ENCODE assay signal across 13 cellular contexts in genomic region chr13:49629196-49629938, GRCh38. TPM values are rescaled to one million over a fixed set of nuclear protein-coding genes. Genes with fewer than 3 reads are reported as not detected.
DNase-seq lines count a peak whose midpoint lies in the region; ATAC-seq and TF ChIP-seq lines count a peak whose summit lies in the region.
"Had no signal": no experiment of that assay in that cellular context is flagged by ENCODE, and none has a peak within 500 bp of the region (broad histone marks: within the 10 kb centered on the region; RNA-seq: fewer than 3 reads in every experiment).

No MANE protein-coding gene starts in this region.

- peaks cover 10% of the 10 kb centered on the region; the same call in 1 of the 2 replicates for H3F3A ChIP-seq in DOHH2 (ENCODE audit: control insufficient read depth, insufficient read depth)

- no peak for TF ChIP-seq POLR2A in sigmoid colon (IDR thresholded peaks at IDR 0.05)

- DNase-seq in activated B cell treated with CpG ODN at 0.5 μM for 24 hours = no peak
- no peak for DNase-seq in memory B cell (ENCODE audit: low spot score in 2 of 2)
- DNase-seq in sigmoid colon = no peak
- DNase-seq in cortex of kidney (lab: John Stamatoyannopoulos, UW) = no peak
- DNase-seq in hypothalamus (lab: John Stamatoyannopoulos, UW) = no peak
- DNase-seq: activated T-cell treated with anti-CD3 and anti-CD28 coated beads, Interleukin-2, amount 50 U/mL, for 24 hours; KG1; NCI-H2029; SJCRH30 had no signal

- H3K27ac Mint-ChIP-seq in activated B cell treated with CpG ODN at 0.5 μM for 24 hours (peak overlapping the region; percentile 98), memory B cell (peak overlapping the region; percentile 92)

- H3K27ac ChIP-seq in DOHH2 (ENCODE audit: low read depth, low read length) (peak overlapping the region; percentile 78), sigmoid colon (no peak overlapping the region)
- H3K27ac ChIP-seq: SJCRH30 had no signal

- no peaks in the 10 kb centered on the region for H3K9me3 ChIP-seq in DOHH2 (ENCODE audit: control insufficient read depth, insufficient read depth, low read length)
- no peaks in the 10 kb centered on the region for H3K9me3 ChIP-seq in sigmoid colon
- H3K9me3 ChIP-seq: SJCRH30 had no signal

- H3K79me2 ChIP-seq in DOHH2 (ENCODE audit: control insufficient read depth, low read length) = peaks cover 62% of the 10 kb centered on the region

- WGBS in sigmoid colon, 2 donors = 75 to 85% methylated on average over 8 of the region's 8 CpGs

- H3K36me3 Mint-ChIP-seq in activated B cell treated with CpG ODN at 0.5 μM for 24 hours (ENCODE audit: low read depth) = peaks cover 37% of the 10 kb centered on the region
- peaks cover 10% of the 10 kb centered on the region for H3K36me3 Mint-ChIP-seq in memory B cell

- no peaks in the 10 kb centered on the region for H3K27me3 Mint-ChIP-seq in activated B cell treated with CpG ODN at 0.5 μM for 24 hours
- H3K27me3 Mint-ChIP-seq in memory B cell = no peaks in the 10 kb centered on the region
- H3K27me3 Mint-ChIP-seq: activated T-cell treated with anti-CD3 and anti-CD28 coated beads, Interleukin-2, amount 50 U/mL, for 24 hours had no signal

- POLR2A ChIA-PET in activated B cell treated with CpG ODN at 0.5 μM for 24 hours (lab: Charles Lee) = interaction anchor here (1.1 to 3.2 kb wide), 6 partner anchors 9 to 184 kb away, joined by 3 to 16 read pairs (median 6); partner anchors contain the start of genes EBPL, KPNA3 and RCBTB1

- H3K9me3 Mint-ChIP-seq in activated B cell treated with CpG ODN at 0.5 μM for 24 hours (no peaks in the 10 kb centered on the region), memory B cell (no peaks in the 10 kb centered on the region)
- H3K9me3 Mint-ChIP-seq: activated T-cell treated with anti-CD3 and anti-CD28 coated beads, Interleukin-2, amount 50 U/mL, for 24 hours had no signal

- no peak for ATAC-seq in activated B cell treated with CpG ODN at 0.5 μM for 24 hours (ENCODE audit: low read depth)
- no peak for ATAC-seq in memory B cell (ENCODE audit: low read depth)
- ATAC-seq in HG03280 (IDR thresholded peaks at IDR 0.05; ENCODE audit: unreplicated experiment) = no peak

- peaks cover 55% of the 10 kb centered on the region for H3K36me3 ChIP-seq in DOHH2 (ENCODE audit: control insufficient read depth, low read length)
- no peaks in the 10 kb centered on the region for H3K36me3 ChIP-seq in sigmoid colon
- H3K36me3 ChIP-seq: SJCRH30 had no signal

- H3K4me3 Mint-ChIP-seq in activated B cell treated with CpG ODN at 0.5 μM for 24 hours (peak overlapping the region; percentile 99), memory B cell (peak overlapping the region; percentile 97)

- H4K20me1 ChIP-seq in DOHH2 (ENCODE audit: control insufficient read depth, insufficient read depth, low read depth, low read length) = peaks cover 7% of the 10 kb centered on the region; the same call in 1 of the 2 replicates

- H3K4me1 ChIP-seq in DOHH2 (ENCODE audit: control insufficient read depth, low read length) (peaks cover 71% of the 10 kb centered on the region), sigmoid colon (no peaks in the 10 kb centered on the region)
- H3K4me1 ChIP-seq: SJCRH30 had no signal

- peaks cover 48% of the 10 kb centered on the region for H3K4me1 Mint-ChIP-seq in activated B cell treated with CpG ODN at 0.5 μM for 24 hours
- H3K4me1 Mint-ChIP-seq in memory B cell = peaks cover 16% of the 10 kb centered on the region

- intact Hi-C loops in activated B cell treated with CpG ODN at 0.5 μM for 24 hours (cut with micrococcal nuclease) = loop anchor here (2.0 to 5.0 kb wide), 2 partner anchors 13 to 163 kb away; partner anchors contain the start of gene KPNA3
- intact Hi-C loops in sigmoid colon (cut with DNase I) = no loop called here

- TF ChIP-seq CTCF in DOHH2 (IDR thresholded peaks at IDR 0.05; ENCODE audit: low read depth, low read length, poor library complexity, severe bottlenecking) (no peak), GM12875 (IDR thresholded peaks at IDR 0.05; ENCODE audit: borderline replicate concordance, insufficient read depth, low read depth, low read length) (no peak), activated B cell treated with CpG ODN at 0.5 μM for 24 hours (IDR thresholded peaks at IDR 0.05) (no peak), sigmoid colon (IDR thresholded peaks at IDR 0.05) (no peak)

- no peaks in the 10 kb centered on the region for H3K9me2 ChIP-seq in DOHH2 (replicated peaks; ENCODE audit: control insufficient read depth, low read length)

- H3K4me2 ChIP-seq in DOHH2 (ENCODE audit: low read length) = peak overlapping the region; percentile 80

- CTCF ChIA-PET in activated B cell treated with CpG ODN at 0.5 μM for 24 hours (lab: Charles Lee) = interaction anchor here (1.4 to 1.7 kb wide), 2 partner anchors 9 to 22 kb away, joined by 3 to 9 read pairs; no protein-coding TSS in a partner anchor

- H3K4me3 ChIP-seq in DOHH2 (ENCODE audit: low read length) (peak overlapping the region; percentile 89), GM12875 (ENCODE audit: low read depth, low read length) (peak overlapping the region; percentile 66), sigmoid colon (peak overlapping the region in 1 of 4 donors; percentile 27)
- H3K4me3 ChIP-seq: SJCRH30 had no signal

- no peak for TF ChIP-seq EP300 in sigmoid colon (IDR thresholded peaks at IDR 0.05)

- H3K27me3 ChIP-seq in DOHH2 (ENCODE audit: control insufficient read depth, low read length) (no peaks in the 10 kb centered on the region), sigmoid colon (no peaks in the 10 kb centered on the region)
- H3K27me3 ChIP-seq: SJCRH30 had no signal

RNA-seq across cellular contexts. Expression of gene ARL11, which starts 1.1 kb away (rescaled TPM):
- 9.5 and 10.7 TPM in 2 replicates for total RNA-seq in activated B cell treated with CpG ODN at 0.5 μM for 24 hours
- total RNA-seq in sigmoid colon = 1 to 10 TPM in 2 of 4 donors, under 1 TPM in 2; 0.33 to 1.8 (median 0.83) TPM
- 1 to 10 TPM; 1.2 to 2.7 (median 1.8) TPM for polyA plus RNA-seq in sigmoid colon
- total RNA-seq: bronchial epithelial cell, SJCRH30 had no signal

RNA-seq across cellular contexts. Expression of gene RCBTB1, which starts 44.0 kb away (rescaled TPM):
- total RNA-seq in activated B cell treated with CpG ODN at 0.5 μM for 24 hours = 19.7 and 22.6 TPM in 2 replicates
- total RNA-seq in sigmoid colon = 10 to 100 TPM; 10.2 to 20.7 (median 12.5) TPM
- polyA plus RNA-seq in sigmoid colon = 1 to 10 TPM; 4.2 to 7.1 (median 5.4) TPM
